Comparison of ENCODE assay signal across 21 cellular contexts in the genomic region with DNA sequence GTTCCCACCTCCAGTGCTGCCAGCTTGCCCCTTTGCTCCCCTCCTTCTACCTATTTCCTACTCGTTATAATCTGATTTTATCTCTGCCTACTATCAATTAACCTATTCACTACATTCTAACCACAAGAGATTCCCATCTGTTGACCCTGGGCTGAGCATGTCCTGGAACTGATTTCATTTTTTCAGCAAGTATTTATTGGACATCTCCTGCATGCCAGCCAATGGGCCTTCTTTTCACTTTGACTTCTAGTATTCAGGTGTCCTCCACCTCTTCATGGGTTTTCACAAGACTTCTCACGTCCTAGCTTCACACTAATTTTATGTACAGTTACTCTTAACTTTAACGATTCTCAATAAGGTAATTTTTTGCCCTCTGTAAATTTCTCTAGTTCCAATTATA.
"Had no signal": no experiment of that assay in that cellular context is flagged by ENCODE, and none has a peak within 500 bp of the region (broad histone marks: within the 10 kb centered on the region; RNA-seq: fewer than 3 reads in every experiment).

No MANE protein-coding gene starts in this region.

- DNase-seq: activated B cell treated with CpG ODN at 0.5 μM for 24 hours; activated CD4-positive, alpha-beta T cell treated with anti-CD3 and anti-CD28 coated beads for 36 hours; activated CD8-positive, alpha-beta memory T cell treated with anti-CD3 and anti-CD28 coated beads, Interleukin-2, amount 10 ng/mL, durations not matched to agents 7 days and 5 days; activated CD8-positive, alpha-beta T cell treated with anti-CD3 and anti-CD28 coated beads, Interleukin-2, amount 10 ng/mL, durations not matched to agents 7 days and 5 days; activated naive CD4-positive, alpha-beta T cell; activated T-cell treated with anti-CD3 and anti-CD28 coated beads for 4 hours; activated T-cell treated with anti-CD3 and anti-CD28 coated beads, Interleukin-2, amount 50 U/mL, for 72 hours; central memory CD4-positive, alpha-beta T cell; gastrocnemius medialis; glutamatergic neuron; islet precursor cell; left ventricle myocardium inferior; stimulated activated CD4-positive, alpha-beta T cell treated with anti-CD3 and anti-CD28 coated beads, Interleukin-1b, Interleukin-23, amount 100 ng/mL, for 48 hours; stimulated activated CD4-positive, alpha-beta T cell treated with anti-CD3 and anti-CD28 coated beads, Interleukin-4, amount 100 ng/mL, for 4 hours; stimulated activated CD8-positive, alpha-beta memory T cell treated with anti-CD3 and anti-CD28 coated beads, Interleukin-4, amount 100 ng/mL, for 48 hours; stimulated activated naive CD8-positive, alpha-beta T cell treated with anti-CD3 and anti-CD28 coated beads, Interleukin-15, amount 100 ng/mL, for 72 hours; substantia nigra; uterus had no signal

- ATAC-seq: activated CD4-positive, alpha-beta T cell treated with anti-CD3 and anti-CD28 coated beads for 36 hours; activated CD8-positive, alpha-beta memory T cell treated with anti-CD3 and anti-CD28 coated beads, Interleukin-2, amount 10 ng/mL, durations not matched to agents 7 days and 5 days; activated CD8-positive, alpha-beta T cell treated with anti-CD3 and anti-CD28 coated beads, Interleukin-2, amount 10 ng/mL, durations not matched to agents 7 days and 5 days; activated naive CD4-positive, alpha-beta T cell treated with anti-CD3 and anti-CD28 coated beads, Interleukin-2, amount 50 U/mL, for 72 hours; activated T-cell treated with anti-CD3 and anti-CD28 coated beads, Interleukin-2, amount 50 U/mL, for 72 hours; gastrocnemius medialis; natural killer cell treated with Interleukin-12 subunit alpha and Interleukin-12 subunit beta and Interleukin-15 and Interleukin-18, amount 100 ng/mL, for 72 hours; stimulated activated memory B cell treated with anti-CD40 and anti-IgM and Interleukin-4, amounts not matched to agents 10 μg/mL and 1 μg/mL and 100 μg/mL, for 72 hours; stimulated activated naive CD8-positive, alpha-beta T cell treated with anti-CD3 and anti-CD28 coated beads, Interleukin-15, amount 100 ng/mL, for 72 hours had no signal
